In the genomic region with DNA sequence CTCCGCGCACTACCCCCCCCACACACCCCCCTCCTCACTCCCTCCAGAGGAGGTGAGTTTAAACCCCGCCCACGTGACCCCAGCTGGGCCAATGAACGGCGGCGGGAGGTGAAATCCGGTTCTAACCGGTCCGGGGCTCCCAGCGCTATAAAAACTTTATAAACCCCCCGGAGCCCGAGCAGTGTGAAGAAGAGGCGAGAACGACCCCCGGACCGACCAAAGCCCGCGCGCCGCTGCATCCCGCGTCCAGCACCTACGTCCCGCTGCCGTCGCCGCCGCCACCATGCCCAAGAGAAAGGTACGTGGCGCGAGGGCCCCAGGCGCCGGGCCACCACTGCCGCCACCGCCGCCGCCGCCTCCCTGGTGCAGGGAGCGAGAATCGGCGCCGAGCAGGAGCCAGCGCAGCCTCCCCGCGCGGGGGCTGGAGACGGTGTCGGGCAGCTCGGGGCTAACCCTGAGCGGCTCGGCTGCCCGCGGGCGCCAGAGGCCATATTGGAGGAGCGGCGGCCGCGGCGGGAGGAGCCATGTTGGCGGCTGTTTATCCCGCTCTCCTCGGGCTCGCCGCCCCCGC, we compare ENCODE assay signal across 8 cellular contexts. TPM values are rescaled to one million over a fixed set of nuclear protein-coding genes. Genes with fewer than 3 reads are reported as not detected.
DNase-seq lines count a peak whose midpoint lies in the region; ATAC-seq and TF ChIP-seq lines count a peak whose summit lies in the region.

A gene (plus strand): TSS at position 111 of the 571 bp plus-strand sequence. CDS start 173 bp downstream, at position 284.

- H3K27me3 ChIP-seq in body of pancreas (no peaks in the 10 kb centered on the region), gastrocnemius medialis (no peaks in the 10 kb centered on the region)

- H3K36me3 ChIP-seq in body of pancreas (replicated peaks in 1 of 2; ENCODE audit: insufficient read depth in 1 of 2, low read depth in 2 of 2) = peaks cover 0 to 6% of the 10 kb centered on the region in 2 donors
- H3K36me3 ChIP-seq in gastrocnemius medialis = peaks cover 5 to 27% of the 10 kb centered on the region in 2 donors

- in situ Hi-C loops in gastrocnemius medialis (cut with MboI; ENCODE audit: low sequenced_read_pairs in 4 of 4) = no loop called here

- H3K4me1 ChIP-seq in body of pancreas (peaks cover 38% of the 10 kb centered on the region), gastrocnemius medialis (peaks cover 29 to 33% of the 10 kb centered on the region in 2 donors)

- WGBS in body of pancreas, 2 donors = 0% methylated on average over 4 to 46 of the region's 66 CpGs

- peak within 1 kb of the TSS; percentile 72 to 83 for H3K4me3 ChIP-seq in body of pancreas
- H3K4me3 ChIP-seq in iPS-11a (ENCODE audit: low read depth, low read length) = peak within 1 kb of the TSS; percentile 75
- H3K4me3 ChIP-seq in gastrocnemius medialis = peak within 1 kb of the TSS; percentile 71 to 100 (median 94)

- intact Hi-C loops in body of pancreas (cut with DNase I) (no loop called here), gastrocnemius medialis (cut with DNase I; ENCODE audit: low total_unique reads) (no loop called here)

- peak within 1 kb of the TSS; percentile 93 to 100 (median 100) for H3K27ac ChIP-seq in body of pancreas
- H3K27ac ChIP-seq in gastrocnemius medialis = peak within 1 kb of the TSS; percentile 93 to 100 (median 100)

- no peak for TF ChIP-seq CTCF in body of pancreas (IDR thresholded peaks at IDR 0.05)
- TF ChIP-seq CTCF in gastrocnemius medialis (IDR thresholded peaks at IDR 0.05 in 4 of 5, conservative IDR thresholded peaks at IDR 0.05 in 1 of 5) = no peak

- ATAC-seq in GM18519 (IDR thresholded peaks at IDR 0.05; ENCODE audit: low FRiP score, unreplicated experiment) (peak; percentile 23), HG02938 (IDR thresholded peaks at IDR 0.05; ENCODE audit: unreplicated experiment) (peak; percentile 40), body of pancreas (peak; percentile 77), gastrocnemius medialis (peak; percentile 78 to 83)

- H3K9me3 ChIP-seq in body of pancreas (no peaks in the 10 kb centered on the region), gastrocnemius medialis (no peaks in the 10 kb centered on the region)

- DNase-seq in NCI-H187 treated with DMSO at 0.1 percent for 48 hours (lab: John Stamatoyannopoulos, UW) (peak; percentile 65), UCSD-AML1 (lab: John Stamatoyannopoulos, UW; ENCODE audit: unreplicated experiment) (peak; percentile 86), body of pancreas (peak; percentile 91 to 95 (median 93)), gastrocnemius medialis (peak; percentile 85 to 86), AML-193 (lab: John Stamatoyannopoulos, UW) (no peak)

- peak; percentile 29 to 70 (median 69) for TF ChIP-seq POLR2A in body of pancreas (IDR thresholded peaks at IDR 0.05)
- peak; percentile 58 to 82 for TF ChIP-seq POLR2A in gastrocnemius medialis (IDR thresholded peaks at IDR 0.05)

RNA-seq across cellular contexts. Expression of the gene that starts here (rescaled TPM):
- total RNA-seq in body of pancreas (100 to 1,000 TPM in 1 of 2 donors, 10 to 100 TPM in 1; 75.8 to 120 TPM), gastrocnemius medialis (100 to 1,000 TPM in 1 of 4 donors, 10 to 100 TPM in 3; 68.2 to 136 (median 88.4) TPM)

Comparison
In these comparisons a context has a peak if more than half of its experiments do, and no peak if none do; other contexts are left out.
1. ATAC-seq: peak in every context shown above with its lines; median percentile 80 in gastrocnemius medialis; 77 in body of pancreas; 40 in HG02938; 23 in GM18519.
2. DNase-seq: peak in NCI-H187 treated with DMSO at 0.1 percent for 48 hours (single experiment), UCSD-AML1 (single experiment), body of pancreas (4 of 4) and gastrocnemius medialis (2 of 2); none in AML-193 (0 of 2).
3. Peak in every context shown above with its lines, with median percentiles within 50 percentile points of each other: H3K4me3 ChIP-seq.